ENCODE assay signal across 27 cellular contexts in the genomic region with DNA sequence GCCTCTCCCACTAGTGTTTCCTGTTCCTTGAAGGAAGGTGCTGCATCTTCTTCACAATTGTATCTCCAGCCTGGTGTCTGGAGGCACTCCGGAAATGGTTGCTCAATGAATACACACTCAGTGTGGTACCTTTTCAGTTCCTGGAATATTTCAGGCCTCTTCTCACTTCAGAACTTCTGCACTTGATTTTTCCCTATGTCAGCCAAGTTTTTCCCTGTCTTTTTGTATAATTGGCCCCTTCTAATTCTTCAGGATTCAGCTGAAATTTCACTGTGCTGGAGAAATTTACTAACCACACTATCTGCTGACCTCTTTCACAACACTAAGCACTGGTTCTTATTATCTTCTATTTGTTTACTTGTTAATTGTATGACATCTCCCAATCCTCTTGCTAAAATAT.
"Had no signal": no experiment of that assay in that cellular context is flagged by ENCODE, and none has a peak within 500 bp of the region (broad histone marks: within the 10 kb centered on the region; RNA-seq: fewer than 3 reads in every experiment).

No MANE protein-coding gene starts in this region.

- H3K4me1 ChIP-seq: left lung, lower lobe of right lung, right atrium auricular region, tibial nerve, uterus had no signal

- H3K27me3 ChIP-seq: left lung, ovary, right atrium auricular region, right lobe of liver, tibial nerve, uterus had no signal

- H3K36me3 Mint-ChIP-seq: stimulated activated memory B cell treated with anti-CD40 and anti-IgM and Interleukin-4, amounts not matched to agents 10 μg/mL and 1 μg/mL and 100 μg/mL, for 72 hours had no signal

- H3K27me3 Mint-ChIP-seq: stimulated activated memory B cell treated with anti-CD40 and anti-IgM and Interleukin-4, amounts not matched to agents 10 μg/mL and 1 μg/mL and 100 μg/mL, for 72 hours; stimulated activated naive CD8-positive, alpha-beta T cell treated with anti-CD3 and anti-CD28 coated beads, Interleukin-15, amount 100 ng/mL, for 72 hours; type B pancreatic cell had no signal

- H3K4me1 Mint-ChIP-seq: immature natural killer cell; naive thymus-derived CD4-positive, alpha-beta T cell; stimulated activated memory B cell treated with anti-CD40 and anti-IgM and Interleukin-4, amounts not matched to agents 10 μg/mL and 1 μg/mL and 100 μg/mL, for 72 hours; stimulated activated naive CD8-positive, alpha-beta T cell treated with anti-CD3 and anti-CD28 coated beads, Interleukin-15, amount 100 ng/mL, for 72 hours had no signal

- H3K4me3 Mint-ChIP-seq: immature natural killer cell; naive thymus-derived CD4-positive, alpha-beta T cell; natural killer cell treated with Interleukin-12 subunit alpha and Interleukin-12 subunit beta and Interleukin-15 and Interleukin-18, amount 100 ng/mL, for 72 hours; stimulated activated memory B cell treated with anti-CD40 and anti-IgM and Interleukin-4, amounts not matched to agents 10 μg/mL and 1 μg/mL and 100 μg/mL, for 72 hours; stimulated activated naive CD8-positive, alpha-beta T cell treated with anti-CD3 and anti-CD28 coated beads, Interleukin-15, amount 100 ng/mL, for 72 hours; type B pancreatic cell had no signal

- H3K4me2 ChIP-seq: smooth muscle cell had no signal

- ATAC-seq: left colon; left lung; lower lobe of right lung; mucosa of descending colon; naive thymus-derived CD4-positive, alpha-beta T cell; natural killer cell treated with Interleukin-12 subunit alpha and Interleukin-12 subunit beta and Interleukin-15 and Interleukin-18, amount 100 ng/mL, for 72 hours; stimulated activated memory B cell treated with anti-CD40 and anti-IgM and Interleukin-4, amounts not matched to agents 10 μg/mL and 1 μg/mL and 100 μg/mL, for 72 hours; stimulated activated naive CD8-positive, alpha-beta T cell treated with anti-CD3 and anti-CD28 coated beads, Interleukin-15, amount 100 ng/mL, for 72 hours had no signal

- DNase-seq: hypothalamus; immature natural killer cell; kidney; left colon; left lung; lower lobe of right lung; mammary epithelial cell; midbrain; mucosa of descending colon; naive thymus-derived CD4-positive, alpha-beta T cell; ovary; right lobe of liver; stimulated activated CD4-positive, alpha-beta T cell treated with anti-CD3 and anti-CD28 coated beads, Interleukin-1b, Interleukin-23, amount 100 ng/mL, for 48 hours; stimulated activated CD4-positive, alpha-beta T cell treated with anti-CD3 and anti-CD28 coated beads, Interleukin-2, amount 100 ng/mL, for 48 hours; stimulated activated CD4-positive, alpha-beta T cell treated with anti-CD3 and anti-CD28 coated beads, Interleukin-4, amount 100 ng/mL, for 4 hours; stimulated activated CD8-positive, alpha-beta memory T cell treated with anti-CD3 and anti-CD28 coated beads, Interleukin-4, amount 100 ng/mL, for 48 hours; stimulated activated naive CD4-positive, alpha-beta T cell treated with Interleukin-2 at 50 U/mL for 16 hours; stimulated activated naive CD8-positive, alpha-beta T cell treated with anti-CD3 and anti-CD28 coated beads, Interleukin-15, amount 100 ng/mL, for 72 hours; substantia nigra; uterus had no signal

- H3K4me3 ChIP-seq: left lung, lower lobe of right lung, mucosa of descending colon, ovary, right atrium auricular region, smooth muscle cell, tibial nerve, uterus had no signal

- H3K27ac Mint-ChIP-seq: immature natural killer cell; naive thymus-derived CD4-positive, alpha-beta T cell; natural killer cell treated with Interleukin-12 subunit alpha and Interleukin-12 subunit beta and Interleukin-15 and Interleukin-18, amount 100 ng/mL, for 72 hours; progenitor cell of endocrine pancreas; stimulated activated memory B cell treated with anti-CD40 and anti-IgM and Interleukin-4, amounts not matched to agents 10 μg/mL and 1 μg/mL and 100 μg/mL, for 72 hours; stimulated activated naive CD8-positive, alpha-beta T cell treated with anti-CD3 and anti-CD28 coated beads, Interleukin-15, amount 100 ng/mL, for 72 hours; type B pancreatic cell had no signal

- H3K27ac ChIP-seq: left lung, lower lobe of right lung, ovary, right atrium auricular region, tibial nerve, uterus had no signal

- H3K36me3 ChIP-seq: left lung, lower lobe of right lung, ovary, right atrium auricular region, right lobe of liver, tibial nerve, uterus had no signal

- H3K9me3 ChIP-seq: ovary, uterus had no signal
